Comparison of ENCODE assay signal across 1 cellular context in the genomic region with DNA sequence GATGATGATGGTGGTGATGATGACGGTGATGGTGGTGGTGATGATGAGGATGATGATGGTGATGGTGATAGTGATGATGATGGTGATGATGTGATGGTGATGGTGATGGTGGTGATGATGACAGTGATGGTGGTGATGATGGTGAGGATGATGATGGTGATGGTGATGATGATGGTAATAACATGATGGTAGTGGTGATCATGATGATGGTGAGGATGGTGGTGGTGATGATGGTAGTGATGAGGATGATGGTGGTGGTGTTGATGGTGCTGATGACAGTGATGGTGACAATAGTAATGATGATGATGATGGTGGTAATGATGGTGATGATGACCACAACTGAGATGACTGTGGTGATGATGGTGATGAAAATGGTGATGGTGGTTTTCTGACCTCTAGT.
A peak's percentile ranks its signal among the peaks of the same experiment; 100 is the strongest.
TF ChIP-seq lines count a peak whose summit lies in the region.

No MANE protein-coding gene starts in this region.

TF ChIP-seq in HEK293, 187 proteins besides CTCF, POLR2A, EP300 and RAD21 (continued from another document and continues in another):
- TF ChIP-seq, protein P1, sequence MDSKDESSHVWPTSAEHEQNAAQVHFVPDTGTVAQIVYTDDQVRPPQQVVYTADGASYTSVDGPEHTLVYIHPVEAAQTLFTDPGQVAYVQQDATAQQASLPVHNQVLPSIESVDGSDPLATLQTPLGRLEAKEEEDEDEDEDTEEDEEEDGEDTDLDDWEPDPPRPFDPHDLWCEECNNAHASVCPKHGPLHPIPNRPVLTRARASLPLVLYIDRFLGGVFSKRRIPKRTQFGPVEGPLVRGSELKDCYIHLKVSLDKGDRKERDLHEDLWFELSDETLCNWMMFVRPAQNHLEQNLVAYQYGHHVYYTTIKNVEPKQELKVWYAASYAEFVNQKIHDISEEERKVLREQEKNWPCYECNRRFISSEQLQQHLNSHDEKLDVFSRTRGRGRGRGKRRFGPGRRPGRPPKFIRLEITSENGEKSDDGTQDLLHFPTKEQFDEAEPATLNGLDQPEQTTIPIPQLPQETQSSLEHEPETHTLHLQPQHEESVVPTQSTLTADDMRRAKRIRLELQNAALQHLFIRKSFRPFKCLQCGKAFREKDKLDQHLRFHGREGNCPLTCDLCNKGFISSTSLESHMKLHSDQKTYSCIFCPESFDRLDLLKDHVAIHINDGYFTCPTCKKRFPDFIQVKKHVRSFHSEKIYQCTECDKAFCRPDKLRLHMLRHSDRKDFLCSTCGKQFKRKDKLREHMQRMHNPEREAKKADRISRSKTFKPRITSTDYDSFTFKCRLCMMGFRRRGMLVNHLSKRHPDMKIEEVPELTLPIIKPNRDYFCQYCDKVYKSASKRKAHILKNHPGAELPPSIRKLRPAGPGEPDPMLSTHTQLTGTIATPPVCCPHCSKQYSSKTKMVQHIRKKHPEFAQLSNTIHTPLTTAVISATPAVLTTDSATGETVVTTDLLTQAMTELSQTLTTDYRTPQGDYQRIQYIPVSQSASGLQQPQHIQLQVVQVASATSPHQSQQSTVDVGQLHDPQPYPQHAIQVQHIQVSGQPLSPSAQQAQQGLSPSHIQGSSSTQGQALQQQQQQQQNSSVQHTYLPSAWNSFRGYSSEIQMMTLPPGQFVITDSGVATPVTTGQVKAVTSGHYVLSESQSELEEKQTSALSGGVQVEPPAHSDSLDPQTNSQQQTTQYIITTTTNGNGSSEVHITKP (tag by site-specific recombination; IDR thresholded peaks at IDR 0.05): no peak
- TF ChIP-seq KLF9 (tag by site-specific recombination; IDR thresholded peaks at IDR 0.05; ENCODE audit: low read depth) (no peak), EGR2 (tag by site-specific recombination; IDR thresholded peaks at IDR 0.05; ENCODE audit: low read depth) (no peak), ZNF138 (tag by site-specific recombination; IDR thresholded peaks at IDR 0.05; ENCODE audit: borderline replicate concordance) (no peak), ZNF747 (tag by site-specific recombination; IDR thresholded peaks at IDR 0.05) (peak; percentile 78; the same call in 1 of the 2 replicates), ZNF175 (tag by site-specific recombination; IDR thresholded peaks at IDR 0.05) (no peak), ZNF311 (tag by site-specific recombination; IDR thresholded peaks at IDR 0.05; ENCODE audit: borderline replicate concordance) (peak; percentile 39; the same call in 1 of the 2 replicates), SCRT2 (tag by site-specific recombination; IDR thresholded peaks at IDR 0.05) (no peak), WT1 (tag by site-specific recombination; IDR thresholded peaks at IDR 0.05) (no peak), ZNF792 (tag by site-specific recombination; IDR thresholded peaks at IDR 0.05) (no peak), ZNF571 (tag by site-specific recombination; IDR thresholded peaks at IDR 0.05) (0 out of 2 replicates have a peak, but pooled peaks have one; percentile 44), ZFP69B (tag by site-specific recombination; IDR thresholded peaks at IDR 0.05) (no peak), ZXDB (tag by site-specific recombination; IDR thresholded peaks at IDR 0.05) (no peak), ZNF510 (tag by site-specific recombination; IDR thresholded peaks at IDR 0.05; ENCODE audit: insufficient replicate concordance) (no peak), ZNF404 (tag by site-specific recombination; IDR thresholded peaks at IDR 0.05) (no peak), ZNF48 (tag by site-specific recombination; IDR thresholded peaks at IDR 0.05) (no peak), ZNF2 (tag by site-specific recombination; IDR thresholded peaks at IDR 0.05) (no peak), HOXD13 (CRISPR knock-in tag; IDR thresholded peaks at IDR 0.05; ENCODE audit: borderline replicate concordance) (no peak), IKZF3 (tag by site-specific recombination; IDR thresholded peaks at IDR 0.05) (no peak), ZNF114 (tag by site-specific recombination; IDR thresholded peaks at IDR 0.05) (0 out of 2 replicates have a peak, but pooled peaks have one; percentile 55), ZNF660 (tag by site-specific recombination; IDR thresholded peaks at IDR 0.05) (no peak), ZNF785 (tag by site-specific recombination; IDR thresholded peaks at IDR 0.05) (0 out of 2 replicates have a peak, but pooled peaks have one; percentile 53), ZNF561 (tag by site-specific recombination; IDR thresholded peaks at IDR 0.05; ENCODE audit: borderline replicate concordance) (no peak), SP2 (tag by site-specific recombination; IDR thresholded peaks at IDR 0.05) (peak; percentile 14; the same call in 1 of the 2 replicates), KLF1 (tag by site-specific recombination; IDR thresholded peaks at IDR 0.05) (no peak), ZNF791 (tag by site-specific recombination; IDR thresholded peaks at IDR 0.05) (no peak)
- TF ChIP-seq, protein P2, sequence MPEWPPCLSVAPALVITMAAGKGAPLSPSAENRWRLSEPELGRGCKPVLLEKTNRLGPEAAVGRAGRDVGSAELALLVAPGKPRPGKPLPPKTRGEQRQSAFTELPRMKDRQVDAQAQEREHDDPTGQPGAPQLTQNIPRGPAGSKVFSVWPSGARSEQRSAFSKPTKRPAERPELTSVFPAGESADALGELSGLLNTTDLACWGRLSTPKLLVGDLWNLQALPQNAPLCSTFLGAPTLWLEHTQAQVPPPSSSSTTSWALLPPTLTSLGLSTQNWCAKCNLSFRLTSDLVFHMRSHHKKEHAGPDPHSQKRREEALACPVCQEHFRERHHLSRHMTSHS (tag by site-specific recombination; IDR thresholded peaks at IDR 0.05): 0 out of 2 replicates have a peak, but pooled peaks have one; percentile 44
- TF ChIP-seq, protein P3, sequence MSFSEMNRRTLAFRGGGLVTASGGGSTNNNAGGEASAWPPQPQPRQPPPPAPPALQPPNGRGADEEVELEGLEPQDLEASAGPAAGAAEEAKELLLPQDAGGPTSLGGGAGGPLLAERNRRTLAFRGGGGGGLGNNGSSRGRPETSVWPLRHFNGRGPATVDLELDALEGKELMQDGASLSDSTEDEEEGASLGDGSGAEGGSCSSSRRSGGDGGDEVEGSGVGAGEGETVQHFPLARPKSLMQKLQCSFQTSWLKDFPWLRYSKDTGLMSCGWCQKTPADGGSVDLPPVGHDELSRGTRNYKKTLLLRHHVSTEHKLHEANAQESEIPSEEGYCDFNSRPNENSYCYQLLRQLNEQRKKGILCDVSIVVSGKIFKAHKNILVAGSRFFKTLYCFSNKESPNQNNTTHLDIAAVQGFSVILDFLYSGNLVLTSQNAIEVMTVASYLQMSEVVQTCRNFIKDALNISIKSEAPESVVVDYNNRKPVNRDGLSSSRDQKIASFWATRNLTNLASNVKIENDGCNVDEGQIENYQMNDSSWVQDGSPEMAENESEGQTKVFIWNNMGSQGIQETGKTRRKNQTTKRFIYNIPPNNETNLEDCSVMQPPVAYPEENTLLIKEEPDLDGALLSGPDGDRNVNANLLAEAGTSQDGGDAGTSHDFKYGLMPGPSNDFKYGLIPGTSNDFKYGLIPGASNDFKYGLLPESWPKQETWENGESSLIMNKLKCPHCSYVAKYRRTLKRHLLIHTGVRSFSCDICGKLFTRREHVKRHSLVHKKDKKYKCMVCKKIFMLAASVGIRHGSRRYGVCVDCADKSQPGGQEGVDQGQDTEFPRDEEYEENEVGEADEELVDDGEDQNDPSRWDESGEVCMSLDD (tag by site-specific recombination; IDR thresholded peaks at IDR 0.05): no peak
- TF ChIP-seq, protein P4, sequence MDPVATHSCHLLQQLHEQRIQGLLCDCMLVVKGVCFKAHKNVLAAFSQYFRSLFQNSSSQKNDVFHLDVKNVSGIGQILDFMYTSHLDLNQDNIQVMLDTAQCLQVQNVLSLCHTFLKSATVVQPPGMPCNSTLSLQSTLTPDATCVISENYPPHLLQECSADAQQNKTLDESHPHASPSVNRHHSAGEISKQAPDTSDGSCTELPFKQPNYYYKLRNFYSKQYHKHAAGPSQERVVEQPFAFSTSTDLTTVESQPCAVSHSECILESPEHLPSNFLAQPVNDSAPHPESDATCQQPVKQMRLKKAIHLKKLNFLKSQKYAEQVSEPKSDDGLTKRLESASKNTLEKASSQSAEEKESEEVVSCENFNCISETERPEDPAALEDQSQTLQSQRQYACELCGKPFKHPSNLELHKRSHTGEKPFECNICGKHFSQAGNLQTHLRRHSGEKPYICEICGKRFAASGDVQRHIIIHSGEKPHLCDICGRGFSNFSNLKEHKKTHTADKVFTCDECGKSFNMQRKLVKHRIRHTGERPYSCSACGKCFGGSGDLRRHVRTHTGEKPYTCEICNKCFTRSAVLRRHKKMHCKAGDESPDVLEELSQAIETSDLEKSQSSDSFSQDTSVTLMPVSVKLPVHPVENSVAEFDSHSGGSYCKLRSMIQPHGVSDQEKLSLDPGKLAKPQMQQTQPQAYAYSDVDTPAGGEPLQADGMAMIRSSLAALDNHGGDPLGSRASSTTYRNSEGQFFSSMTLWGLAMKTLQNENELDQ (tag by site-specific recombination; IDR thresholded peaks at IDR 0.05; ENCODE audit: low read depth): no peak
- TF ChIP-seq, protein P5, sequence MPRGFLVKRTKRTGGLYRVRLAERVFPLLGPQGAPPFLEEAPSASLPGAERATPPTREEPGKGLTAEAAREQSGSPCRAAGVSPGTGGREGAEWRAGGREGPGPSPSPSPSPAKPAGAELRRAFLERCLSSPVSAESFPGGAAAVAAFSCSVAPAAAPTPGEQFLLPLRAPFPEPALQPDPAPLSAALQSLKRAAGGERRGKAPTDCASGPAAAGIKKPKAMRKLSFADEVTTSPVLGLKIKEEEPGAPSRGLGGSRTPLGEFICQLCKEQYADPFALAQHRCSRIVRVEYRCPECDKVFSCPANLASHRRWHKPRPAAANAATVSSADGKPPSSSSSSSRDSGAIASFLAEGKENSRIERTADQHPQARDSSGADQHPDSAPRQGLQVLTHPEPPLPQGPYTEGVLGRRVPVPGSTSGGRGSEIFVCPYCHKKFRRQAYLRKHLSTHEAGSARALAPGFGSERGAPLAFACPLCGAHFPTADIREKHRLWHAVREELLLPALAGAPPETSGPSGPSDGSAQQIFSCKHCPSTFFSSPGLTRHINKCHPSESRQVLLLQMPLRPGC (tag by site-specific recombination; IDR thresholded peaks at IDR 0.05): no peak
- TF ChIP-seq, protein P6, sequence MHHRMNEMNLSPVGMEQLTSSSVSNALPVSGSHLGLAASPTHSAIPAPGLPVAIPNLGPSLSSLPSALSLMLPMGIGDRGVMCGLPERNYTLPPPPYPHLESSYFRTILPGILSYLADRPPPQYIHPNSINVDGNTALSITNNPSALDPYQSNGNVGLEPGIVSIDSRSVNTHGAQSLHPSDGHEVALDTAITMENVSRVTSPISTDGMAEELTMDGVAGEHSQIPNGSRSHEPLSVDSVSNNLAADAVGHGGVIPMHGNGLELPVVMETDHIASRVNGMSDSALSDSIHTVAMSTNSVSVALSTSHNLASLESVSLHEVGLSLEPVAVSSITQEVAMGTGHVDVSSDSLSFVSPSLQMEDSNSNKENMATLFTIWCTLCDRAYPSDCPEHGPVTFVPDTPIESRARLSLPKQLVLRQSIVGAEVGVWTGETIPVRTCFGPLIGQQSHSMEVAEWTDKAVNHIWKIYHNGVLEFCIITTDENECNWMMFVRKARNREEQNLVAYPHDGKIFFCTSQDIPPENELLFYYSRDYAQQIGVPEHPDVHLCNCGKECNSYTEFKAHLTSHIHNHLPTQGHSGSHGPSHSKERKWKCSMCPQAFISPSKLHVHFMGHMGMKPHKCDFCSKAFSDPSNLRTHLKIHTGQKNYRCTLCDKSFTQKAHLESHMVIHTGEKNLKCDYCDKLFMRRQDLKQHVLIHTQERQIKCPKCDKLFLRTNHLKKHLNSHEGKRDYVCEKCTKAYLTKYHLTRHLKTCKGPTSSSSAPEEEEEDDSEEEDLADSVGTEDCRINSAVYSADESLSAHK (tag by site-specific recombination; IDR thresholded peaks at IDR 0.05): no peak
- TF ChIP-seq, protein P7, sequence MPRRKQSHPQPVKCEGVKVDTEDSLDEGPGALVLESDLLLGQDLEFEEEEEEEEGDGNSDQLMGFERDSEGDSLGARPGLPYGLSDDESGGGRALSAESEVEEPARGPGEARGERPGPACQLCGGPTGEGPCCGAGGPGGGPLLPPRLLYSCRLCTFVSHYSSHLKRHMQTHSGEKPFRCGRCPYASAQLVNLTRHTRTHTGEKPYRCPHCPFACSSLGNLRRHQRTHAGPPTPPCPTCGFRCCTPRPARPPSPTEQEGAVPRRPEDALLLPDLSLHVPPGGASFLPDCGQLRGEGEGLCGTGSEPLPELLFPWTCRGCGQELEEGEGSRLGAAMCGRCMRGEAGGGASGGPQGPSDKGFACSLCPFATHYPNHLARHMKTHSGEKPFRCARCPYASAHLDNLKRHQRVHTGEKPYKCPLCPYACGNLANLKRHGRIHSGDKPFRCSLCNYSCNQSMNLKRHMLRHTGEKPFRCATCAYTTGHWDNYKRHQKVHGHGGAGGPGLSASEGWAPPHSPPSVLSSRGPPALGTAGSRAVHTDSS (tag by site-specific recombination; IDR thresholded peaks at IDR 0.05): peak; percentile 99
- TF ChIP-seq, protein P8, sequence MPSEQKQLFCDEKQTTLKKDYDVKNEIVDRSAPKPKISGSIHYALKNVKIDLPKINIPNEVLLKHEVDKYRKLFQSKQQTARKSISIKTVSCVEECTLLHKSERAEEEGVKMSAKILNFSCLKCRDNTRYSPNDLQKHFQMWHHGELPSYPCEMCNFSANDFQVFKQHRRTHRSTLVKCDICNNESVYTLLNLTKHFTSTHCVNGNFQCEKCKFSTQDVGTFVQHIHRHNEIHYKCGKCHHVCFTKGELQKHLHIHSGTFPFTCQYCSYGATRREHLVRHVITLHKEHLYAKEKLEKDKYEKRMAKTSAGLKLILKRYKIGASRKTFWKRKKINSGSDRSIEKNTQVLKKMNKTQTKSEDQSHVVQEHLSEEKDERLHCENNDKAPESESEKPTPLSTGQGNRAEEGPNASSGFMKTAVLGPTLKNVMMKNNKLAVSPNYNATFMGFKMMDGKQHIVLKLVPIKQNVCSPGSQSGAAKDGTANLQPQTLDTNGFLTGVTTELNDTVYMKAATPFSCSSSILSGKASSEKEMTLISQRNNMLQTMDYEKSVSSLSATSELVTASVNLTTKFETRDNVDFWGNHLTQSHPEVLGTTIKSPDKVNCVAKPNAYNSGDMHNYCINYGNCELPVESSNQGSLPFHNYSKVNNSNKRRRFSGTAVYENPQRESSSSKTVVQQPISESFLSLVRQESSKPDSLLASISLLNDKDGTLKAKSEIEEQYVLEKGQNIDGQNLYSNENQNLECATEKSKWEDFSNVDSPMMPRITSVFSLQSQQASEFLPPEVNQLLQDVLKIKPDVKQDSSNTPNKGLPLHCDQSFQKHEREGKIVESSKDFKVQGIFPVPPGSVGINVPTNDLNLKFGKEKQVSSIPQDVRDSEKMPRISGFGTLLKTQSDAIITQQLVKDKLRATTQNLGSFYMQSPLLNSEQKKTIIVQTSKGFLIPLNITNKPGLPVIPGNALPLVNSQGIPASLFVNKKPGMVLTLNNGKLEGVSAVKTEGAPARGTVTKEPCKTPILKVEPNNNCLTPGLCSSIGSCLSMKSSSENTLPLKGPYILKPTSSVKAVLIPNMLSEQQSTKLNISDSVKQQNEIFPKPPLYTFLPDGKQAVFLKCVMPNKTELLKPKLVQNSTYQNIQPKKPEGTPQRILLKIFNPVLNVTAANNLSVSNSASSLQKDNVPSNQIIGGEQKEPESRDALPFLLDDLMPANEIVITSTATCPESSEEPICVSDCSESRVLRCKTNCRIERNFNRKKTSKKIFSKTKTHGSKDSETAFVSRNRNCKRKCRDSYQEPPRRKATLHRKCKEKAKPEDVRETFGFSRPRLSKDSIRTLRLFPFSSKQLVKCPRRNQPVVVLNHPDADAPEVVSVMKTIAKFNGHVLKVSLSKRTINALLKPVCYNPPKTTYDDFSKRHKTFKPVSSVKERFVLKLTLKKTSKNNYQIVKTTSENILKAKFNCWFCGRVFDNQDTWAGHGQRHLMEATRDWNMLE (tag by site-specific recombination; conservative IDR thresholded peaks at IDR 0.05; ENCODE audit: low read depth): no peak
